In genomic region chr17:38885044-38885727, GRCh38 we compare ENCODE assay signal across 1 cellular context.
TF ChIP-seq lines count a peak whose summit lies in the region.

No MANE protein-coding gene starts in this region.

TF ChIP-seq in HepG2, 621 proteins besides CTCF, POLR2A, EP300 and RAD21 (continued from another document and continues in another):
- TF ChIP-seq ZNF513 (CRISPR knock-in tag; conservative IDR thresholded peaks at IDR 0.05) (no peak), USF2 (IDR thresholded peaks at IDR 0.05; ENCODE audit: low read depth, low read length) (no peak), USF2 (CRISPR knock-in tag; IDR thresholded peaks at IDR 0.05; ENCODE audit: borderline replicate concordance) (no peak), ZFP36 (IDR thresholded peaks at IDR 0.05; ENCODE audit: borderline replicate concordance, low read depth, low read length, partially characterized antibody) (no peak), EZH2 (conservative IDR thresholded peaks at IDR 0.05; ENCODE audit: low read depth, low read length) (no peak), RXRA (CRISPR knock-in tag; IDR thresholded peaks at IDR 0.05) (peak; percentile 22; the same call in 1 of the 2 replicates), ZNF574 (CRISPR knock-in tag; IDR thresholded peaks at IDR 0.05) (peak; percentile 41; the same call in 1 of the 2 replicates), SATB2 (CRISPR knock-in tag; IDR thresholded peaks at IDR 0.05) (no peak), ZBTB42 (CRISPR knock-in tag; IDR thresholded peaks at IDR 0.05) (no peak), ZNF432 (CRISPR knock-in tag; IDR thresholded peaks at IDR 0.05; ENCODE audit: borderline replicate concordance) (no peak), ZNF792 (CRISPR knock-in tag; IDR thresholded peaks at IDR 0.05) (no peak), PBX3 (CRISPR knock-in tag; IDR thresholded peaks at IDR 0.05; ENCODE audit: borderline replicate concordance) (no peak), SRSF1 (optimal IDR thresholded peaks at IDR 0.05; ENCODE audit: low read depth, low read length) (no peak), ZNF75D (CRISPR knock-in tag; IDR thresholded peaks at IDR 0.05; ENCODE audit: borderline replicate concordance) (no peak), ADNP (CRISPR knock-in tag; IDR thresholded peaks at IDR 0.05) (no peak), CBX1 (IDR thresholded peaks at IDR 0.05; ENCODE audit: low read depth) (no peak), MTA1 (CRISPR knock-in tag; IDR thresholded peaks at IDR 0.05; ENCODE audit: borderline replicate concordance) (peak; percentile 66; the same call in 1 of the 2 replicates), ZNF580 (CRISPR knock-in tag; IDR thresholded peaks at IDR 0.05; ENCODE audit: borderline replicate concordance, low read depth) (no peak), CEBPG (CRISPR knock-in tag; IDR thresholded peaks at IDR 0.05) (no peak), HNRNPUL1 (IDR thresholded peaks at IDR 0.05; ENCODE audit: low read depth, low read length) (no peak), HNRNPH1 (optimal IDR thresholded peaks at IDR 0.05; ENCODE audit: low read depth, low read length) (no peak), ZFP62 (CRISPR knock-in tag; IDR thresholded peaks at IDR 0.05) (no peak), RBAK (CRISPR knock-in tag; IDR thresholded peaks at IDR 0.05) (no peak), ZFX (CRISPR knock-in tag; IDR thresholded peaks at IDR 0.05; ENCODE audit: low read depth) (no peak), CREM (IDR thresholded peaks at IDR 0.05) (no peak), CREM (CRISPR knock-in tag; IDR thresholded peaks at IDR 0.05) (no peak), YY1 (IDR thresholded peaks at IDR 0.05; ENCODE audit: insufficient read depth, insufficient replicate concordance, low read depth, low read length) (no peak), KAT2B (IDR thresholded peaks at IDR 0.05; ENCODE audit: borderline replicate concordance, low read depth, low read length) (no peak), TOE1 (CRISPR knock-in tag; IDR thresholded peaks at IDR 0.05) (no peak), HIVEP1 (CRISPR knock-in tag; IDR thresholded peaks at IDR 0.05) (0 out of 2 replicates have a peak, but pooled peaks have one; percentile 29), MAFK (conservative IDR thresholded peaks at IDR 0.05 in 1 of 2, IDR thresholded peaks at IDR 0.05 in 1 of 2; ENCODE audit: low read length in 2 of 2) (no peak), RCOR2 (CRISPR knock-in tag; IDR thresholded peaks at IDR 0.05) (no peak), ZNF816 (CRISPR knock-in tag; IDR thresholded peaks at IDR 0.05; ENCODE audit: borderline replicate concordance) (no peak), DNMT1 (CRISPR knock-in tag; IDR thresholded peaks at IDR 0.05) (no peak), ZNF337 (CRISPR knock-in tag; IDR thresholded peaks at IDR 0.05; ENCODE audit: borderline replicate concordance, low read depth) (no peak)
- TF ChIP-seq, protein P1, sequence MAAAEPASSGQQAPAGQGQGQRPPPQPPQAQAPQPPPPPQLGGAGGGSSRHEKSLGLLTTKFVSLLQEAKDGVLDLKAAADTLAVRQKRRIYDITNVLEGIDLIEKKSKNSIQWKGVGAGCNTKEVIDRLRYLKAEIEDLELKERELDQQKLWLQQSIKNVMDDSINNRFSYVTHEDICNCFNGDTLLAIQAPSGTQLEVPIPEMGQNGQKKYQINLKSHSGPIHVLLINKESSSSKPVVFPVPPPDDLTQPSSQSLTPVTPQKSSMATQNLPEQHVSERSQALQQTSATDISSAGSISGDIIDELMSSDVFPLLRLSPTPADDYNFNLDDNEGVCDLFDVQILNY (CRISPR knock-in tag; conservative IDR thresholded peaks at IDR 0.05) = no peak
- TF ChIP-seq, protein P2, sequence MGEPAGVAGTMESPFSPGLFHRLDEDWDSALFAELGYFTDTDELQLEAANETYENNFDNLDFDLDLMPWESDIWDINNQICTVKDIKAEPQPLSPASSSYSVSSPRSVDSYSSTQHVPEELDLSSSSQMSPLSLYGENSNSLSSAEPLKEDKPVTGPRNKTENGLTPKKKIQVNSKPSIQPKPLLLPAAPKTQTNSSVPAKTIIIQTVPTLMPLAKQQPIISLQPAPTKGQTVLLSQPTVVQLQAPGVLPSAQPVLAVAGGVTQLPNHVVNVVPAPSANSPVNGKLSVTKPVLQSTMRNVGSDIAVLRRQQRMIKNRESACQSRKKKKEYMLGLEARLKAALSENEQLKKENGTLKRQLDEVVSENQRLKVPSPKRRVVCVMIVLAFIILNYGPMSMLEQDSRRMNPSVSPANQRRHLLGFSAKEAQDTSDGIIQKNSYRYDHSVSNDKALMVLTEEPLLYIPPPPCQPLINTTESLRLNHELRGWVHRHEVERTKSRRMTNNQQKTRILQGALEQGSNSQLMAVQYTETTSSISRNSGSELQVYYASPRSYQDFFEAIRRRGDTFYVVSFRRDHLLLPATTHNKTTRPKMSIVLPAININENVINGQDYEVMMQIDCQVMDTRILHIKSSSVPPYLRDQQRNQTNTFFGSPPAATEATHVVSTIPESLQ (CRISPR knock-in tag; conservative IDR thresholded peaks at IDR 0.05) = no peak
- TF ChIP-seq, protein P3, sequence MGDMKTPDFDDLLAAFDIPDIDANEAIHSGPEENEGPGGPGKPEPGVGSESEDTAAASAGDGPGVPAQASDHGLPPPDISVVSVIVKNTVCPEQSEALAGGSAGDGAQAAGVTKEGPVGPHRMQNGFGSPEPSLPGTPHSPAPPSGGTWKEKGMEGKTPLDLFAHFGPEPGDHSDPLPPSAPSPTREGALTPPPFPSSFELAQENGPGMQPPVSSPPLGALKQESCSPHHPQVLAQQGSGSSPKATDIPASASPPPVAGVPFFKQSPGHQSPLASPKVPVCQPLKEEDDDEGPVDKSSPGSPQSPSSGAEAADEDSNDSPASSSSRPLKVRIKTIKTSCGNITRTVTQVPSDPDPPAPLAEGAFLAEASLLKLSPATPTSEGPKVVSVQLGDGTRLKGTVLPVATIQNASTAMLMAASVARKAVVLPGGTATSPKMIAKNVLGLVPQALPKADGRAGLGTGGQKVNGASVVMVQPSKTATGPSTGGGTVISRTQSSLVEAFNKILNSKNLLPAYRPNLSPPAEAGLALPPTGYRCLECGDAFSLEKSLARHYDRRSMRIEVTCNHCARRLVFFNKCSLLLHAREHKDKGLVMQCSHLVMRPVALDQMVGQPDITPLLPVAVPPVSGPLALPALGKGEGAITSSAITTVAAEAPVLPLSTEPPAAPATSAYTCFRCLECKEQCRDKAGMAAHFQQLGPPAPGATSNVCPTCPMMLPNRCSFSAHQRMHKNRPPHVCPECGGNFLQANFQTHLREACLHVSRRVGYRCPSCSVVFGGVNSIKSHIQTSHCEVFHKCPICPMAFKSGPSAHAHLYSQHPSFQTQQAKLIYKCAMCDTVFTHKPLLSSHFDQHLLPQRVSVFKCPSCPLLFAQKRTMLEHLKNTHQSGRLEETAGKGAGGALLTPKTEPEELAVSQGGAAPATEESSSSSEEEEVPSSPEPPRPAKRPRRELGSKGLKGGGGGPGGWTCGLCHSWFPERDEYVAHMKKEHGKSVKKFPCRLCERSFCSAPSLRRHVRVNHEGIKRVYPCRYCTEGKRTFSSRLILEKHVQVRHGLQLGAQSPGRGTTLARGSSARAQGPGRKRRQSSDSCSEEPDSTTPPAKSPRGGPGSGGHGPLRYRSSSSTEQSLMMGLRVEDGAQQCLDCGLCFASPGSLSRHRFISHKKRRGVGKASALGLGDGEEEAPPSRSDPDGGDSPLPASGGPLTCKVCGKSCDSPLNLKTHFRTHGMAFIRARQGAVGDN (CRISPR knock-in tag; IDR thresholded peaks at IDR 0.05) = peak; percentile 69; the same call in 1 of the 2 replicates
- TF ChIP-seq, protein P4, sequence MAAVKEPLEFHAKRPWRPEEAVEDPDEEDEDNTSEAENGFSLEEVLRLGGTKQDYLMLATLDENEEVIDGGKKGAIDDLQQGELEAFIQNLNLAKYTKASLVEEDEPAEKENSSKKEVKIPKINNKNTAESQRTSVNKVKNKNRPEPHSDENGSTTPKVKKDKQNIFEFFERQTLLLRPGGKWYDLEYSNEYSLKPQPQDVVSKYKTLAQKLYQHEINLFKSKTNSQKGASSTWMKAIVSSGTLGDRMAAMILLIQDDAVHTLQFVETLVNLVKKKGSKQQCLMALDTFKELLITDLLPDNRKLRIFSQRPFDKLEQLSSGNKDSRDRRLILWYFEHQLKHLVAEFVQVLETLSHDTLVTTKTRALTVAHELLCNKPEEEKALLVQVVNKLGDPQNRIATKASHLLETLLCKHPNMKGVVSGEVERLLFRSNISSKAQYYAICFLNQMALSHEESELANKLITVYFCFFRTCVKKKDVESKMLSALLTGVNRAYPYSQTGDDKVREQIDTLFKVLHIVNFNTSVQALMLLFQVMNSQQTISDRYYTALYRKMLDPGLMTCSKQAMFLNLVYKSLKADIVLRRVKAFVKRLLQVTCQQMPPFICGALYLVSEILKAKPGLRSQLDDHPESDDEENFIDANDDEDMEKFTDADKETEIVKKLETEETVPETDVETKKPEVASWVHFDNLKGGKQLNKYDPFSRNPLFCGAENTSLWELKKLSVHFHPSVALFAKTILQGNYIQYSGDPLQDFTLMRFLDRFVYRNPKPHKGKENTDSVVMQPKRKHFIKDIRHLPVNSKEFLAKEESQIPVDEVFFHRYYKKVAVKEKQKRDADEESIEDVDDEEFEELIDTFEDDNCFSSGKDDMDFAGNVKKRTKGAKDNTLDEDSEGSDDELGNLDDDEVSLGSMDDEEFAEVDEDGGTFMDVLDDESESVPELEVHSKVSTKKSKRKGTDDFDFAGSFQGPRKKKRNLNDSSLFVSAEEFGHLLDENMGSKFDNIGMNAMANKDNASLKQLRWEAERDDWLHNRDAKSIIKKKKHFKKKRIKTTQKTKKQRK (IDR thresholded peaks at IDR 0.05; ENCODE audit: low read length) = no peak
- TF ChIP-seq, protein P5, sequence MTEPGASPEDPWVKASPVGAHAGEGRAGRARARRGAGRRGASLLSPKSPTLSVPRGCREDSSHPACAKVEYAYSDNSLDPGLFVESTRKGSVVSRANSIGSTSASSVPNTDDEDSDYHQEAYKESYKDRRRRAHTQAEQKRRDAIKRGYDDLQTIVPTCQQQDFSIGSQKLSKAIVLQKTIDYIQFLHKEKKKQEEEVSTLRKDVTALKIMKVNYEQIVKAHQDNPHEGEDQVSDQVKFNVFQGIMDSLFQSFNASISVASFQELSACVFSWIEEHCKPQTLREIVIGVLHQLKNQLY (CRISPR knock-in tag; IDR thresholded peaks at IDR 0.05) = no peak
- TF ChIP-seq, protein P6, sequence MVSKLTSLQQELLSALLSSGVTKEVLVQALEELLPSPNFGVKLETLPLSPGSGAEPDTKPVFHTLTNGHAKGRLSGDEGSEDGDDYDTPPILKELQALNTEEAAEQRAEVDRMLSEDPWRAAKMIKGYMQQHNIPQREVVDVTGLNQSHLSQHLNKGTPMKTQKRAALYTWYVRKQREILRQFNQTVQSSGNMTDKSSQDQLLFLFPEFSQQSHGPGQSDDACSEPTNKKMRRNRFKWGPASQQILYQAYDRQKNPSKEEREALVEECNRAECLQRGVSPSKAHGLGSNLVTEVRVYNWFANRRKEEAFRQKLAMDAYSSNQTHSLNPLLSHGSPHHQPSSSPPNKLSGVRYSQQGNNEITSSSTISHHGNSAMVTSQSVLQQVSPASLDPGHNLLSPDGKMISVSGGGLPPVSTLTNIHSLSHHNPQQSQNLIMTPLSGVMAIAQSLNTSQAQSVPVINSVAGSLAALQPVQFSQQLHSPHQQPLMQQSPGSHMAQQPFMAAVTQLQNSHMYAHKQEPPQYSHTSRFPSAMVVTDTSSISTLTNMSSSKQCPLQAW (CRISPR knock-in tag; IDR thresholded peaks at IDR 0.05) = no peak
